1 cellular context compared by ENCODE assay signal in the genomic region with DNA sequence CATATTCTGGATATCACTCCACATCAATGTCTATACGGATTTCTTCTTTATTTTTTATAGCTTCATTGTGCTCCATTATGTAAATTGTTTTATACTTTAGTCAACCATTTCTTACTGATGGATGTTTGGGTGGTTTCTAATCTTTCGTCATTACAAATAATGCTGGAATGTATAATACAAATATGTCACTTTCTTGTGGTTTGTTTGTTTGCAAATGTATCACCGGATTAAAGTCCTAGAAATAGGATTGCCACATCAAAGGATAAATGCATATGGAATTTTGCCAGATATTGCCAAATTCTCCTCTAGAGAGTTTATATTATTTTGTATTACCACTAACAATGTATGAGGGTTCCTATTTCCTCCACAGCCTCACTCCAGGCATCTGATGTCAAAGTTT.
TF ChIP-seq lines count a peak whose summit lies in the region.

No MANE protein-coding gene starts in this region.

TF ChIP-seq in HepG2, 621 proteins besides CTCF, POLR2A, EP300 and RAD21 (continued from another document):
- TF ChIP-seq, protein P1, sequence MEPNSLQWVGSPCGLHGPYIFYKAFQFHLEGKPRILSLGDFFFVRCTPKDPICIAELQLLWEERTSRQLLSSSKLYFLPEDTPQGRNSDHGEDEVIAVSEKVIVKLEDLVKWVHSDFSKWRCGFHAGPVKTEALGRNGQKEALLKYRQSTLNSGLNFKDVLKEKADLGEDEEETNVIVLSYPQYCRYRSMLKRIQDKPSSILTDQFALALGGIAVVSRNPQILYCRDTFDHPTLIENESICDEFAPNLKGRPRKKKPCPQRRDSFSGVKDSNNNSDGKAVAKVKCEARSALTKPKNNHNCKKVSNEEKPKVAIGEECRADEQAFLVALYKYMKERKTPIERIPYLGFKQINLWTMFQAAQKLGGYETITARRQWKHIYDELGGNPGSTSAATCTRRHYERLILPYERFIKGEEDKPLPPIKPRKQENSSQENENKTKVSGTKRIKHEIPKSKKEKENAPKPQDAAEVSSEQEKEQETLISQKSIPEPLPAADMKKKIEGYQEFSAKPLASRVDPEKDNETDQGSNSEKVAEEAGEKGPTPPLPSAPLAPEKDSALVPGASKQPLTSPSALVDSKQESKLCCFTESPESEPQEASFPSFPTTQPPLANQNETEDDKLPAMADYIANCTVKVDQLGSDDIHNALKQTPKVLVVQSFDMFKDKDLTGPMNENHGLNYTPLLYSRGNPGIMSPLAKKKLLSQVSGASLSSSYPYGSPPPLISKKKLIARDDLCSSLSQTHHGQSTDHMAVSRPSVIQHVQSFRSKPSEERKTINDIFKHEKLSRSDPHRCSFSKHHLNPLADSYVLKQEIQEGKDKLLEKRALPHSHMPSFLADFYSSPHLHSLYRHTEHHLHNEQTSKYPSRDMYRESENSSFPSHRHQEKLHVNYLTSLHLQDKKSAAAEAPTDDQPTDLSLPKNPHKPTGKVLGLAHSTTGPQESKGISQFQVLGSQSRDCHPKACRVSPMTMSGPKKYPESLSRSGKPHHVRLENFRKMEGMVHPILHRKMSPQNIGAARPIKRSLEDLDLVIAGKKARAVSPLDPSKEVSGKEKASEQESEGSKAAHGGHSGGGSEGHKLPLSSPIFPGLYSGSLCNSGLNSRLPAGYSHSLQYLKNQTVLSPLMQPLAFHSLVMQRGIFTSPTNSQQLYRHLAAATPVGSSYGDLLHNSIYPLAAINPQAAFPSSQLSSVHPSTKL (CRISPR knock-in tag; IDR thresholded peaks at IDR 0.05), result peak; percentile 30; the same call in 1 of the 2 replicates
- TF ChIP-seq FOXP1 (IDR thresholded peaks at IDR 0.05), result no peak
- TF ChIP-seq FOXP1 (CRISPR knock-in tag; IDR thresholded peaks at IDR 0.05), result 0 out of 2 replicates have a peak, but pooled peaks have one; percentile 11
- no peak for TF ChIP-seq SOX13 (IDR thresholded peaks at IDR 0.05)
- TF ChIP-seq SOX13 (CRISPR knock-in tag; conservative IDR thresholded peaks at IDR 0.05 in 1 of 2, IDR thresholded peaks at IDR 0.05 in 1 of 2), result no peak
- TF ChIP-seq ZBTB42 (CRISPR knock-in tag; IDR thresholded peaks at IDR 0.05), result no peak
- TF ChIP-seq CBFB (CRISPR knock-in tag; IDR thresholded peaks at IDR 0.05), result peak; percentile 67; the same call in 1 of the 2 replicates
- no peak for TF ChIP-seq HIVEP1 (CRISPR knock-in tag; IDR thresholded peaks at IDR 0.05)
- TF ChIP-seq ZNF367 (CRISPR knock-in tag; IDR thresholded peaks at IDR 0.05; ENCODE audit: borderline replicate concordance), result no peak
- no peak for TF ChIP-seq KDM1A (CRISPR knock-in tag; IDR thresholded peaks at IDR 0.05)
- TF ChIP-seq TBX3 (IDR thresholded peaks at IDR 0.05; ENCODE audit: borderline replicate concordance), result peak; percentile 39; the same call in 1 of the 2 replicates
- peak; percentile 62 for TF ChIP-seq TCF7 (IDR thresholded peaks at IDR 0.05; ENCODE audit: low read depth)
- no peak for TF ChIP-seq ETV5 (CRISPR knock-in tag; IDR thresholded peaks at IDR 0.05; ENCODE audit: borderline replicate concordance)
- peak; percentile 28; the same call in 1 of the 2 replicates for TF ChIP-seq FOXA3 (CRISPR knock-in tag; IDR thresholded peaks at IDR 0.05)
- TF ChIP-seq, protein P2, sequence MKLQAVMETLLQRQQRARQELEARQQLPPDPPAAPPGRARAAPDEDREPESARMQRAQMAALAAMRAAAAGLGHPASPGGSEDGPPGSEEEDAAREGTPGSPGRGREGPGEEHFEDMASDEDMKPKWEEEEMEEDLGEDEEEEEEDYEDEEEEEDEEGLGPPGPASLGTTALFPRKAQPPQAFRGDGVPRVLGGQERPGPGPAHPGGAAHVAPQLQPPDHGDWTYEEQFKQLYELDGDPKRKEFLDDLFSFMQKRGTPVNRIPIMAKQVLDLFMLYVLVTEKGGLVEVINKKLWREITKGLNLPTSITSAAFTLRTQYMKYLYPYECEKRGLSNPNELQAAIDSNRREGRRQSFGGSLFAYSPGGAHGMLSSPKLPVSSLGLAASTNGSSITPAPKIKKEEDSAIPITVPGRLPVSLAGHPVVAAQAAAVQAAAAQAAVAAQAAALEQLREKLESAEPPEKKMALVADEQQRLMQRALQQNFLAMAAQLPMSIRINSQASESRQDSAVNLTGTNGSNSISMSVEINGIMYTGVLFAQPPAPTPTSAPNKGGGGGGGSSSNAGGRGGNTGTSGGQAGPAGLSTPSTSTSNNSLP (IDR thresholded peaks at IDR 0.05; ENCODE audit: low read depth, low read length), result peak; percentile 78
- TF ChIP-seq RBFOX2 (IDR thresholded peaks at IDR 0.05; ENCODE audit: low read depth, low read length), result no peak
- no peak for TF ChIP-seq ZNF792 (CRISPR knock-in tag; IDR thresholded peaks at IDR 0.05)
- TF ChIP-seq CEBPB (IDR thresholded peaks at IDR 0.05; ENCODE audit: borderline replicate concordance, low read depth, low read length), result peak; percentile 76
- TF ChIP-seq JUNB (CRISPR knock-in tag; IDR thresholded peaks at IDR 0.05; ENCODE audit: borderline replicate concordance), result no peak
- no peak for TF ChIP-seq ZNF225 (CRISPR knock-in tag; IDR thresholded peaks at IDR 0.05)
- no peak for TF ChIP-seq BCL6 (CRISPR knock-in tag; IDR thresholded peaks at IDR 0.05)
